ENCODE assay signal across 8 cellular contexts in the genomic region with DNA sequence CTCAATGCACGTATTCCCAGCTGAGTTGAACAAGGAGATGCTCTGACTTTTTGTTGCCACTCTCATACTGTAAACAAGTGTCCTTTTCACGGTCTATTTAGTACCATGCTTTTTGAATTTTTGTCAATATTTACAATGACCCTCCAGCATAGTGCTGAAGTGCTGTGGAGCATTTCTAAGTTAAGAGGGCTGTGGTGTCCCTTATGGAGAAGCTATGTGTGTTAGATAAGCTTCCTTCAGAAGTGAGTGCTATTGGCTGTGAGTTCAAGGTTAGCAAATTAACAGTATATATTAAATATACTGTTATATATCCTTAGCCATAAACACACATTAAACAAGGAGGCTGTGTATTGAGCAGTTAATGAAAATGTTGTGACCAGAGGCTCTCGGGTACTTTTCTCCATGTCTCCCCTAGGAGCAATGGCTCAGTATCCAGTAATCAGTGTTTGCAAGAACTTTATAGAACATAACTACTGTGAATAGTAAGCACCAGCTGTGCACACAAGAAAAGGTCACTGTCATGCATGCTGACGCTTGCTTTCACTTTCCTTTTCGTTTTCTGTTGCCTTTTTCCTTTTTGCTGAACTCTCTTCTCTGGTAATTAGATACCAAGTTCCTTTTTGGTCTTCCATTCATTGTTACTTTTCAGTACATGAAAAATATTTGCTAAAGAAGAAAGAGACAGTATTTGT.
DNase-seq lines count a peak whose midpoint lies in the region; ATAC-seq, FAIRE-seq and TF ChIP-seq lines count a peak whose summit lies in the region.

No MANE protein-coding gene starts in this region.

- H4K20me1 ChIP-seq in OCI-LY3 (ENCODE audit: insufficient read depth, low read length) = no peaks in the 10 kb centered on the region
- no peaks in the 10 kb centered on the region for H4K20me1 ChIP-seq in osteoblast (ENCODE audit: insufficient read depth, low read length)

- peaks cover 5% of the 10 kb centered on the region for H3K4me1 Mint-ChIP-seq in dendritic cell treated with granulocyte-macrophage colony-stimulating factor and Interleukin-4, amounts not matched to agents 40 ng/mL and 50 ng/mL, for 4 days (ENCODE audit: low read depth)
- no peaks in the 10 kb centered on the region for H3K4me1 Mint-ChIP-seq in endothelial cell (ENCODE audit: unreplicated experiment)

- no peak for FAIRE-seq in frontal cortex (lab: Jason Lieb, UNC)

- peak; percentile 89 for ATAC-seq in GM19397 (IDR thresholded peaks at IDR 0.05; ENCODE audit: unreplicated experiment)
- peak; percentile 87 for ATAC-seq in HG03457 (IDR thresholded peaks at IDR 0.05; ENCODE audit: unreplicated experiment)

- H3K9ac ChIP-seq in OCI-LY3 (ENCODE audit: low read length) = peak overlapping the region; percentile 59

- H3K36me3 ChIP-seq in OCI-LY3 (replicated peaks; ENCODE audit: low read depth, low read length) = no peaks in the 10 kb centered on the region
- H3K36me3 ChIP-seq in osteoblast (ENCODE audit: insufficient read depth, low read length) = no peaks in the 10 kb centered on the region

- H3K9me3 ChIP-seq in OCI-LY3 (ENCODE audit: insufficient read depth, low read length) (no peaks in the 10 kb centered on the region), osteoblast (ENCODE audit: low read depth, low read length) (no peaks in the 10 kb centered on the region)

- intact Hi-C loops in dendritic cell treated with granulocyte-macrophage colony-stimulating factor and Interleukin-4, amounts not matched to agents 40 ng/mL and 50 ng/mL, for 4 days (cut with micrococcal nuclease) = no loop called here

- H3K27me3 ChIP-seq in OCI-LY3 (ENCODE audit: low read depth, low read length) (no peaks in the 10 kb centered on the region), osteoblast (ENCODE audit: insufficient read depth, low read length) (no peaks in the 10 kb centered on the region)

- no peaks in the 10 kb centered on the region for H3K9me3 Mint-ChIP-seq in dendritic cell treated with granulocyte-macrophage colony-stimulating factor and Interleukin-4, amounts not matched to agents 40 ng/mL and 50 ng/mL, for 4 days
- H3K9me3 Mint-ChIP-seq in endothelial cell (ENCODE audit: unreplicated experiment) = no peaks in the 10 kb centered on the region

- H3K4me3 Mint-ChIP-seq in dendritic cell treated with granulocyte-macrophage colony-stimulating factor and Interleukin-4, amounts not matched to agents 40 ng/mL and 50 ng/mL, for 4 days = peak overlapping the region; percentile 73
- H3K4me3 Mint-ChIP-seq in endothelial cell (ENCODE audit: unreplicated experiment) = no peak overlapping the region

- H3K27ac ChIP-seq in OCI-LY3 (ENCODE audit: low read length) (peak overlapping the region; percentile 44), osteoblast (ENCODE audit: low read depth, low read length) (no peak overlapping the region)

- DNase-seq in DMS153 treated with DMSO at 0.1 percent for 48 hours (lab: John Stamatoyannopoulos, UW; ENCODE audit: unreplicated experiment) (peak; percentile 77), osteoblast (ENCODE audit: insufficient read length, low spot score, missing footprints) (peak; percentile 59), frontal cortex (ENCODE audit: low spot score in 2 of 2) (no peak), endothelial cell (ENCODE audit: low spot score) (no peak)

- H2AFZ ChIP-seq in OCI-LY3 (ENCODE audit: low read depth, low read length) (peak overlapping the region; percentile 94), osteoblast (ENCODE audit: low read length) (peak overlapping the region; percentile 82)

- peak overlapping the region; percentile 72 for H3K27ac Mint-ChIP-seq in dendritic cell treated with granulocyte-macrophage colony-stimulating factor and Interleukin-4, amounts not matched to agents 40 ng/mL and 50 ng/mL, for 4 days
- no peak overlapping the region for H3K27ac Mint-ChIP-seq in endothelial cell (ENCODE audit: unreplicated experiment)

- H3K36me3 Mint-ChIP-seq in dendritic cell treated with granulocyte-macrophage colony-stimulating factor and Interleukin-4, amounts not matched to agents 40 ng/mL and 50 ng/mL, for 4 days (ENCODE audit: low read depth) = no peaks in the 10 kb centered on the region
- H3K36me3 Mint-ChIP-seq in endothelial cell (ENCODE audit: low read depth, unreplicated experiment) = no peaks in the 10 kb centered on the region

- H3K4me3 ChIP-seq in OCI-LY3 (ENCODE audit: low read length) (peak overlapping the region; percentile 80), osteoblast (ENCODE audit: insufficient read depth, low read length) (peak overlapping the region; percentile 65)

- peak overlapping the region; percentile 86 for H3K4me2 ChIP-seq in OCI-LY3 (ENCODE audit: low read length)
- peak overlapping the region; percentile 82 for H3K4me2 ChIP-seq in osteoblast (ENCODE audit: insufficient read depth, low read length)

- TF ChIP-seq CTCF in OCI-LY3 (IDR thresholded peaks at IDR 0.05; ENCODE audit: low read depth, low read length) (no peak), osteoblast (IDR thresholded peaks at IDR 0.05; ENCODE audit: extremely low read depth, low read depth, low read length) (no peak), endothelial cell (IDR thresholded peaks at IDR 0.05; ENCODE audit: unreplicated experiment) (no peak)

- no peaks in the 10 kb centered on the region for H3K27me3 Mint-ChIP-seq in dendritic cell treated with granulocyte-macrophage colony-stimulating factor and Interleukin-4, amounts not matched to agents 40 ng/mL and 50 ng/mL, for 4 days
- no peaks in the 10 kb centered on the region for H3K27me3 Mint-ChIP-seq in endothelial cell (ENCODE audit: unreplicated experiment)

- H3K4me1 ChIP-seq in OCI-LY3 (ENCODE audit: low read length) = peaks cover 5% of the 10 kb centered on the region
- H3K4me1 ChIP-seq in osteoblast (ENCODE audit: insufficient read depth, low read length) = no peaks in the 10 kb centered on the region

- H3K79me2 ChIP-seq in OCI-LY3 (ENCODE audit: low read length) (no peaks in the 10 kb centered on the region), osteoblast (ENCODE audit: insufficient read depth, low read length) (no peaks in the 10 kb centered on the region)

Comparison
In these comparisons a context has a peak if more than half of its experiments do, and no peak if none do; other contexts are left out.
1. DNase-seq: peak in DMS153 treated with DMSO at 0.1 percent for 48 hours (single experiment) and osteoblast (single experiment); none in frontal cortex (0 of 2) and endothelial cell (single experiment).